In the genomic region with DNA sequence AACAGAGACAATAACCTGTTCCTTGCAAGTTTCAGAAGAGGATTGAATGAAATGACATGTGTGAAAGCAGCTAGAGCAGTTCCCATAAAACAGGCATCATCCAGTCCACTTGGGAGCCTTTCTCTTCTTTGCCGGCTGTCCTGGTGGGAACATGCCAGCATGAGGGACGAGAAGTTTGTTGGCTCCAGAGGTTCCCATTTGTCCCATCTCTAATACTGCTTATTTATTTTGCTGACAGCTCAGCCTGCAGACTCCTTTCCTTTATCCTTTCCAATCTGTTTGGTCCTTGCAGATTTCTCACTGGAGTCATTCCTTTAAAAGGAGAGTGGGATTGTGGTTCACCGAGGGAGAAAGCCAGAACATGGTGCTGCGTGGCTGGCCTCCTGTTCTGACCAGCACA, we compare ENCODE assay signal across 25 cellular contexts.
"Had no signal": no experiment of that assay in that cellular context is flagged by ENCODE, and none has a peak within 500 bp of the region (broad histone marks: within the 10 kb centered on the region; RNA-seq: fewer than 3 reads in every experiment).

No MANE protein-coding gene starts in this region.

- ATAC-seq: natural killer cell treated with Interleukin-12 subunit alpha and Interleukin-12 subunit beta and Interleukin-15 and Interleukin-18, amount 100 ng/mL, for 72 hours; pancreas; right cardiac atrium; right lobe of liver; stimulated activated effector memory CD8-positive, alpha-beta T cell treated with anti-CD3 and anti-CD28 coated beads, Interleukin-12 subunit alpha, Interleukin-12 subunit beta, amount 100 ng/mL, for 72 hours; stimulated activated naive B cell treated with anti-CD40 and anti-IgM and Interleukin-4, amounts not matched to agents 10 μg/mL and 1 μg/mL and 100 μg/mL, for 72 hours had no signal

- H3K4me3 ChIP-seq: pancreas, prostate gland, right lobe of liver, sigmoid colon, stomach, thoracic aorta, thyroid gland, tibial nerve, upper lobe of left lung, vagina had no signal

- H3K36me3 ChIP-seq: neutrophil, pancreas, prostate gland, right lobe of liver, sigmoid colon, stomach, thoracic aorta, thyroid gland, tibial nerve, upper lobe of left lung, vagina had no signal

- H3K9me3 ChIP-seq: neutrophil, pancreas, prostate gland, right lobe of liver, sigmoid colon, stomach, thoracic aorta, thyroid gland, tibial nerve, upper lobe of left lung, vagina had no signal

- H3K27ac ChIP-seq: neutrophil, pancreas, prostate gland, right lobe of liver, sigmoid colon, stomach, thoracic aorta, thyroid gland, tibial nerve, upper lobe of left lung, vagina had no signal

- DNase-seq: nephron progenitor cell; nucleus accumbens; pancreas; retina; right lobe of liver; sigmoid colon; small intestine; stimulated activated CD4-positive, alpha-beta T cell treated with anti-CD3 and anti-CD28 coated beads, Interleukin-15, amount 100 ng/mL, for 24 hours; stimulated activated CD4-positive, alpha-beta T cell treated with anti-CD3 and anti-CD28 coated beads, Interleukin-2, amount 100 ng/mL, for 24 hours; stimulated activated CD4-positive, alpha-beta T cell treated with anti-CD3 and anti-CD28 coated beads, Interleukin-2, amount 100 ng/mL, for 48 hours; stimulated activated CD4-positive, alpha-beta T cell treated with anti-CD3 and anti-CD28 coated beads, Interleukin-4, amount 100 ng/mL, for 24 hours; stimulated activated naive B cell treated with anti-CD40 and anti-IgM and Interleukin-4, amounts not matched to agents 10 μg/mL and 1 μg/mL and 100 μg/mL, for 72 hours; stimulated activated naive CD4-positive, alpha-beta T cell treated with Interleukin-2 at 50 U/mL for 16 hours; stomach; thyroid gland; trophoblast cell; upper lobe of left lung had no signal

- H3K4me1 ChIP-seq: pancreas, right lobe of liver, thyroid gland had no signal

- H3K27me3 ChIP-seq: neutrophil, pancreas, right lobe of liver, sigmoid colon, stomach, thyroid gland, tibial nerve, upper lobe of left lung, vagina had no signal
